28 cellular contexts compared by ENCODE assay signal in genomic region chr18:50757358-50757757, GRCh38.
DNase-seq lines count a peak whose midpoint lies in the region; ATAC-seq, FAIRE-seq and TF ChIP-seq lines count a peak whose summit lies in the region.
"Had no signal": no experiment of that assay in that cellular context is flagged by ENCODE, and none has a peak within 500 bp of the region (broad histone marks: within the 10 kb centered on the region; RNA-seq: fewer than 3 reads in every experiment).

No MANE protein-coding gene starts in this region.

- 0% methylated on average over 7 of the region's 7 CpGs for WGBS in K562 (ENCODE audit: insufficient coverage, low coverage, missing lambda C conversion rate)
- 49 to 63% methylated on average over 7 of the region's 7 CpGs for WGBS in aorta, 2 donors

- no peak overlapping the region for H3K4me2 ChIP-seq in K562 (ENCODE audit: insufficient read depth, low read length)
- H3K4me2 ChIP-seq: A549 had no signal

- in situ Hi-C loops in K562 (cut with MboI) = no loop called here

- CTCF ChIA-PET in K562 (lab: Yijun Ruan, JAX; ENCODE audit: low intra/inter-chr PET ratio) = no interaction called here

- ATAC-seq in K562 = peak; percentile 82
- peak; percentile 83 for ATAC-seq in aorta (ENCODE audit: low FRiP score)
- ATAC-seq in GM21447 (IDR thresholded peaks at IDR 0.05; ENCODE audit: unreplicated experiment) = no peak
- ATAC-seq in GM18867 (IDR thresholded peaks at IDR 0.05; ENCODE audit: unreplicated experiment) = no peak
- ATAC-seq: A549, T-cell had no signal

- H3K9me3 ChIP-seq in K562 (replicated peaks; ENCODE audit: control insufficient read depth, insufficient read depth, low read depth, low read length) = no peaks in the 10 kb centered on the region
- peaks cover 4% of the 10 kb centered on the region for H3K9me3 ChIP-seq in aorta (ENCODE audit: control insufficient read depth, low read length)
- H3K9me3 ChIP-seq: A549, HAP-1, MG63 had no signal

- no peak for TF ChIP-seq CTCF in K562 (IDR thresholded peaks at IDR 0.05 in 2 of 3, conservative IDR thresholded peaks at IDR 0.05 in 1 of 3; ENCODE audit: insufficient read depth in 2 of 3, low read depth in 1 of 3, low read length in 3 of 3)

- H3K36me3 ChIP-seq in K562 (ENCODE audit: control insufficient read depth, insufficient read depth, low read length) = no peaks in the 10 kb centered on the region
- H3K36me3 ChIP-seq in aorta (ENCODE audit: control insufficient read depth in 1 of 2, insufficient read depth in 2 of 2, low read length in 1 of 2) = no peaks in the 10 kb centered on the region
- H3K36me3 ChIP-seq: HAP-1, MG63 had no signal

- no peaks in the 10 kb centered on the region for H3K9me1 ChIP-seq in K562 (ENCODE audit: control insufficient read depth, insufficient read depth, low read length)

- no peak overlapping the region for H2AFZ ChIP-seq in K562 (ENCODE audit: low read depth, low read length)

- H3K9ac ChIP-seq in K562 (ENCODE audit: insufficient read depth in 1 of 2, low read depth in 2 of 2, low read length in 2 of 2) = no peak overlapping the region

- no peak for FAIRE-seq in K562 (lab: Jason Lieb, UNC)
- FAIRE-seq: A549, GM12891, GM19239 had no signal

- no peak overlapping the region for H3K27ac ChIP-seq in K562 (ENCODE audit: extremely low read depth, low read depth, low read length)
- H3K27ac ChIP-seq in aorta (ENCODE audit: low read depth in 1 of 2, low read length in 2 of 2) = no peak overlapping the region
- H3K27ac ChIP-seq: A549, C4-2B, RWPE1 had no signal

- DNase-seq in NCI-H69 (lab: John Stamatoyannopoulos, UW) = peak; percentile 23
- DNase-seq in K562 (ENCODE audit: extremely low read depth in 1 of 4, low spot score in 3 of 4) = peak in 1 of 4 experiments; percentile 6
- DNase-seq in posterior vena cava (ENCODE audit: low spot score) = peak; percentile 87
- DNase-seq in aorta = peak in 1 of 2 donors; percentile 79
- no peak for DNase-seq in kidney glomerular epithelial cell (lab: John Stamatoyannopoulos, UW)
- DNase-seq: CD8-positive, alpha-beta memory T cell; DMS 273 treated with DMSO at 0.1 percent for 48 hours; DMS79; GF-D8; GOT3; KG1; MG63; NCI-H1694; NCI-H2081; NCI-H2171; NCI-H226; NCI-H510A; NK-92 treated with Interleukin-12 subunit alpha and Interleukin-12 subunit beta, amount 100 ng/mL, for 24 hours; SHP77; T-cell had no signal

- no peaks in the 10 kb centered on the region for H3K4me1 ChIP-seq in K562 (replicated peaks in 1 of 2; ENCODE audit: control insufficient read depth in 2 of 2, insufficient read depth in 2 of 2, low read length in 2 of 2)
- no peaks in the 10 kb centered on the region for H3K4me1 ChIP-seq in aorta (ENCODE audit: control insufficient read depth in 1 of 2, insufficient read depth in 2 of 2, low read length in 2 of 2)
- H3K4me1 ChIP-seq: A549, HAP-1 had no signal

- no TSS peak for BruUV-seq in K562 (replicated peaks; lab: Mats Ljungman, UMichigan)

- POLR2A ChIA-PET in K562 (lab: Yijun Ruan, JAX) = no interaction called here

- H3K79me2 ChIP-seq in K562 (ENCODE audit: control insufficient read depth, insufficient read depth, low read length) = no peaks in the 10 kb centered on the region

- no peak for TF ChIP-seq POLR2A in K562 (conservative IDR thresholded peaks at IDR 0.05)

- no peak overlapping the region for H3K4me3 ChIP-seq in K562
- no peak overlapping the region for H3K4me3 ChIP-seq in aorta (ENCODE audit: low read length in 2 of 2)
- H3K4me3 ChIP-seq: A549, HAP-1, MG63 had no signal

- no peaks in the 10 kb centered on the region for H4K20me1 ChIP-seq in K562 (replicated peaks; ENCODE audit: control insufficient read depth, insufficient read depth, low read length)

- no peak for TF ChIP-seq EP300 in K562 (IDR thresholded peaks at IDR 0.05; ENCODE audit: low read length)

- H3K27me3 ChIP-seq in K562 (ENCODE audit: control insufficient read depth in 2 of 2, insufficient read depth in 2 of 2, low read length in 2 of 2) = no peaks in the 10 kb centered on the region
- H3K27me3 ChIP-seq in aorta (ENCODE audit: control insufficient read depth in 1 of 2, insufficient read depth in 2 of 2, low read length in 1 of 2) = no peaks in the 10 kb centered on the region
- H3K27me3 ChIP-seq: MG63 had no signal

- no peak for TF ChIP-seq RAD21 in K562 (CRISPR knock-in tag; conservative IDR thresholded peaks at IDR 0.05 in 1 of 2, IDR thresholded peaks at IDR 0.05 in 1 of 2)

- intact Hi-C loops in K562 (cut with micrococcal nuclease) (no loop called here), posterior vena cava (cut with DNase I) (no loop called here), aorta (cut with DNase I) (no loop called here)

TF ChIP-seq in K562, 482 proteins besides CTCF, POLR2A, EP300 and RAD21:
- TF ChIP-seq MEIS2 (IDR thresholded peaks at IDR 0.05; ENCODE audit: partially characterized antibody) (peak; percentile 76), PBX2 (CRISPR knock-in tag; IDR thresholded peaks at IDR 0.05; ENCODE audit: low read depth) (no peak), PBX2 (tag; conservative IDR thresholded peaks at IDR 0.05; ENCODE audit: low read depth) (peak; percentile 64), PKNOX1 (IDR thresholded peaks at IDR 0.05) (peak; percentile 74), VEZF1 (CRISPR knock-in tag; IDR thresholded peaks at IDR 0.05) (no peak), TCF3 (CRISPR knock-in tag; IDR thresholded peaks at IDR 0.05) (no peak), NRF1 (conservative IDR thresholded peaks at IDR 0.05 in 1 of 2, IDR thresholded peaks at IDR 0.05 in 1 of 2) (0 out of 4 replicates have a peak, but pooled peaks have one; percentile 9 to 11)
TF ChIP-seq in K562: peak in this region for 4.

Comparison
In these comparisons a context has a peak if more than half of its experiments do, and no peak if none do; other contexts are left out.
1. ATAC-seq: peak in K562 (single experiment) and aorta (single experiment); none in GM21447 (single experiment) and GM18867 (single experiment).